Comparison of ENCODE assay signal across 7 cellular contexts in genomic region chr17:1649116-1649843, GRCh38. TPM values are rescaled to one million over a fixed set of nuclear protein-coding genes. Genes with fewer than 3 reads are reported as not detected.
DNase-seq lines count a peak whose midpoint lies in the region; ATAC-seq and TF ChIP-seq lines count a peak whose summit lies in the region.

No MANE protein-coding gene starts in this region.

- no peaks in the 10 kb centered on the region for H3K27me3 ChIP-seq in right lobe of liver

- H3K9me3 Mint-ChIP-seq in HFFc6: no peaks in the 10 kb centered on the region

- DNase-seq in GM13977 (ENCODE audit: low spot score) (peak; percentile 88), HFFc6 (peak; percentile 85), NCI-H1092 treated with DMSO at 0.1 percent for 48 hours (lab: John Stamatoyannopoulos, UW) (peak; percentile 60), coronary artery (ENCODE audit: low spot score) (peak; percentile 95), right lobe of liver (peak in 2 of 3 donors; percentile 84)
- DNase-seq in activated CD4-positive, alpha-beta T cell treated with anti-CD3 and anti-CD28 coated beads for 24 hours (ENCODE audit: low read depth in 2 of 2): peak; percentile 61 to 73
- DNase-seq in stimulated activated CD4-positive, alpha-beta T cell treated with anti-CD3 and anti-CD28 coated beads, Interleukin-4, amount 100 ng/mL, for 4 hours: peak; percentile 72 to 76

- in situ Hi-C loops in GM13977 (cut with MboI; ENCODE audit: low pct_unique_long_range_greater_than_20kb, low sequenced_read_pairs, unreplicated experiment): no loop called here

- peak overlapping the region; percentile 98 to 100 for H3K27ac ChIP-seq in coronary artery
- H3K27ac ChIP-seq in right lobe of liver: peak overlapping the region; percentile 87 to 96 (median 92)

- H3K4me1 Mint-ChIP-seq in HFFc6 (ENCODE audit: low read depth): peaks cover 17% of the 10 kb centered on the region

- peak overlapping the region; percentile 95 for H3K4me3 ChIP-seq in coronary artery
- H3K4me3 ChIP-seq in right lobe of liver: peak overlapping the region; percentile 81 to 98 (median 88)

- peaks cover 13 to 39% (median 30%) of the 10 kb centered on the region in 4 donors for H3K36me3 ChIP-seq in right lobe of liver

- TF ChIP-seq CTCF in GM13977 (IDR thresholded peaks at IDR 0.05; ENCODE audit: extremely low read depth, insufficient read depth, missing control alignments): no peak
- TF ChIP-seq CTCF in HFFc6 (IDR thresholded peaks at IDR 0.05): peak; percentile 40
- TF ChIP-seq CTCF in coronary artery (IDR thresholded peaks at IDR 0.05): no peak
- no peak for TF ChIP-seq CTCF in right lobe of liver (IDR thresholded peaks at IDR 0.05)

- WGBS in right lobe of liver (ENCODE audit: insufficient coverage, low coverage, low lambda C conversion rate, missing lambda C conversion rate): 8% methylated on average over 5 of the region's 88 CpGs

- no peak overlapping the region for H3K27ac Mint-ChIP-seq in HFFc6

- peak overlapping the region; percentile 80; the same call in 1 of the 2 replicates for H3K4me3 Mint-ChIP-seq in HFFc6

- H3K9me3 ChIP-seq in right lobe of liver: no peaks in the 10 kb centered on the region

- H3K27me3 Mint-ChIP-seq in HFFc6 (ENCODE audit: insufficient read depth): no peaks in the 10 kb centered on the region

- peak; percentile 29 to 63 (median 48) for ATAC-seq in right lobe of liver

- peaks cover 0 to 28% (median 16%) of the 10 kb centered on the region in 4 donors for H3K4me1 ChIP-seq in right lobe of liver

- H3K36me3 Mint-ChIP-seq in HFFc6 (ENCODE audit: low read depth): peaks cover 19% of the 10 kb centered on the region

- intact Hi-C loops in right lobe of liver (cut with DNase I): no loop called here

- peak; percentile 86 for TF ChIP-seq POLR2A in right lobe of liver (IDR thresholded peaks at IDR 0.05)

RNA-seq across cellular contexts. Expression of gene RILP, which starts 0.4 kb away (rescaled TPM):
- total RNA-seq in HFFc6 (2021; fragmentation: NEBNext Ultra II Directional; extraction: Animal tissue kit (Norgen Biotek cat#: 25700)): 1 to 10 TPM; 4.6 to 6.5 (median 5.0) TPM
- total RNA-seq in right lobe of liver: 10 to 100 TPM; 14.6 to 47.3 (median 23.9) TPM

RNA-seq across cellular contexts. Expression of gene SCARF1, which starts 3.7 kb away (rescaled TPM):
- total RNA-seq in HFFc6 (2021; fragmentation: NEBNext Ultra II Directional; extraction: Animal tissue kit (Norgen Biotek cat#: 25700)): under 1 TPM; 0.09 to 0.38 (median 0.21) TPM
- 10 to 100 TPM in 2 of 6 experiments, 1 to 10 TPM in 4; 6.9 to 16.9 (median 8.4) TPM for total RNA-seq in right lobe of liver

RNA-seq across cellular contexts. Expression of gene SLC43A2, which starts 20.6 kb away (rescaled TPM):
- total RNA-seq in HFFc6 (2021; fragmentation: NEBNext Ultra II Directional; extraction: Animal tissue kit (Norgen Biotek cat#: 25700)): 10 to 100 TPM in 1 of 6 experiments, 1 to 10 TPM in 5; 6.4 to 11.2 (median 6.9) TPM
- total RNA-seq in right lobe of liver: 1 to 10 TPM; 1.4 to 8.9 (median 5.1) TPM

RNA-seq across cellular contexts. Expression of gene PRPF8, which starts 35.4 kb away (rescaled TPM):
- total RNA-seq in HFFc6 (2021; fragmentation: NEBNext Ultra II Directional; extraction: Animal tissue kit (Norgen Biotek cat#: 25700)): 100 to 1,000 TPM; 224 to 285 (median 248) TPM
- 100 to 1,000 TPM in 3 of 6 experiments, 10 to 100 TPM in 3; 79.3 to 116 (median 102) TPM for total RNA-seq in right lobe of liver

Comparison
In these comparisons a context has a peak if more than half of its experiments do, and no peak if none do; other contexts are left out.
1. Peak in every context shown above with its lines: DNase-seq, ATAC-seq, H3K4me3 ChIP-seq and H3K27ac ChIP-seq.
2. RNA of gene SCARF1, which starts 3.7 kb away (total RNA-seq): 6.9 to 16.9 TPM in right lobe of liver; 0.09 to 0.38 TPM in HFFc6; every median in the first group is over 4 times any median in the second.